Comparison of ENCODE assay signal across 8 cellular contexts in genomic region chr9:72315089-72315509, GRCh38. TPM values are rescaled to one million over a fixed set of nuclear protein-coding genes. Genes with fewer than 3 reads are reported as not detected.
DNase-seq lines count a peak whose midpoint lies in the region; ATAC-seq and TF ChIP-seq lines count a peak whose summit lies in the region.

No MANE protein-coding gene starts in this region.

- peak overlapping the region; percentile 68 for H3K27ac Mint-ChIP-seq in mesothelial cell of epicardium
- no peak overlapping the region for H3K27ac Mint-ChIP-seq in natural killer cell treated with Interleukin-12 subunit alpha and Interleukin-12 subunit beta and Interleukin-15 and Interleukin-18, amount 100 ng/mL, for 72 hours
- no peak overlapping the region for H3K27ac Mint-ChIP-seq in activated T-cell treated with anti-CD3 and anti-CD28 coated beads, Interleukin-2, amount 50 U/mL, for 72 hours

- WGBS in urinary bladder: 6% methylated on average over 5 of the region's 5 CpGs

- H3K4me1 ChIP-seq in urinary bladder (ENCODE audit: insufficient read depth): no peaks in the 10 kb centered on the region

- no peak for TF ChIP-seq CTCF in mesothelial cell of epicardium (IDR thresholded peaks at IDR 0.05; ENCODE audit: unreplicated experiment)

- no peak for ATAC-seq in natural killer cell treated with Interleukin-12 subunit alpha and Interleukin-12 subunit beta and Interleukin-15 and Interleukin-18, amount 100 ng/mL, for 72 hours
- no peak for ATAC-seq in activated T-cell treated with anti-CD3 and anti-CD28 coated beads, Interleukin-2, amount 50 U/mL, for 72 hours (replicated peaks in 1 of 2)

- H3K36me3 Mint-ChIP-seq in mesothelial cell of epicardium: no peaks in the 10 kb centered on the region
- H3K36me3 Mint-ChIP-seq in natural killer cell treated with Interleukin-12 subunit alpha and Interleukin-12 subunit beta and Interleukin-15 and Interleukin-18, amount 100 ng/mL, for 72 hours: no peaks in the 10 kb centered on the region
- no peaks in the 10 kb centered on the region for H3K36me3 Mint-ChIP-seq in activated T-cell treated with anti-CD3 and anti-CD28 coated beads, Interleukin-2, amount 50 U/mL, for 72 hours (ENCODE audit: insufficient read depth in 2 of 2)

- DNase-seq in NCI-H748 (lab: John Stamatoyannopoulos, UW; ENCODE audit: unreplicated experiment) (peak; percentile 6), NCI-H748 treated with DMSO at 0.1 percent for 48 hours (lab: John Stamatoyannopoulos, UW) (no peak), cerebellum (ENCODE audit: low spot score) (peak; percentile 53), mesothelial cell of epicardium (ENCODE audit: low spot score in 2 of 2, unreplicated experiment in 2 of 2) (peak in 1 of 2 experiments; percentile 44), GDM1 (lab: John Stamatoyannopoulos, UW) (no peak)
- no peak for DNase-seq in natural killer cell treated with Interleukin-12 subunit alpha and Interleukin-12 subunit beta and Interleukin-15 and Interleukin-18, amount 100 ng/mL, for 72 hours (ENCODE audit: low spot score)
- no peak for DNase-seq in activated T-cell treated with anti-CD3 and anti-CD28 coated beads, Interleukin-2, amount 50 U/mL, for 72 hours

- peak overlapping the region; percentile 74 for H3K27ac ChIP-seq in urinary bladder (ENCODE audit: low read depth)

- H3K4me3 Mint-ChIP-seq in mesothelial cell of epicardium: no peak overlapping the region
- H3K4me3 Mint-ChIP-seq in natural killer cell treated with Interleukin-12 subunit alpha and Interleukin-12 subunit beta and Interleukin-15 and Interleukin-18, amount 100 ng/mL, for 72 hours: no peak overlapping the region
- H3K4me3 Mint-ChIP-seq in activated T-cell treated with anti-CD3 and anti-CD28 coated beads, Interleukin-2, amount 50 U/mL, for 72 hours: no peak overlapping the region

- H3K4me3 ChIP-seq in urinary bladder (ENCODE audit: low read depth, low read length): no peak overlapping the region

- peaks cover 4% of the 10 kb centered on the region for H3K9me3 Mint-ChIP-seq in mesothelial cell of epicardium
- no peaks in the 10 kb centered on the region for H3K9me3 Mint-ChIP-seq in natural killer cell treated with Interleukin-12 subunit alpha and Interleukin-12 subunit beta and Interleukin-15 and Interleukin-18, amount 100 ng/mL, for 72 hours
- no peaks in the 10 kb centered on the region for H3K9me3 Mint-ChIP-seq in activated T-cell treated with anti-CD3 and anti-CD28 coated beads, Interleukin-2, amount 50 U/mL, for 72 hours

- H3K27me3 Mint-ChIP-seq in mesothelial cell of epicardium (ENCODE audit: low read depth): no peaks in the 10 kb centered on the region
- H3K27me3 Mint-ChIP-seq in natural killer cell treated with Interleukin-12 subunit alpha and Interleukin-12 subunit beta and Interleukin-15 and Interleukin-18, amount 100 ng/mL, for 72 hours: no peaks in the 10 kb centered on the region
- no peaks in the 10 kb centered on the region for H3K27me3 Mint-ChIP-seq in activated T-cell treated with anti-CD3 and anti-CD28 coated beads, Interleukin-2, amount 50 U/mL, for 72 hours (ENCODE audit: low read depth)

- peaks cover 19% of the 10 kb centered on the region for H3K4me1 Mint-ChIP-seq in mesothelial cell of epicardium
- peaks cover 4 to 8% of the 10 kb centered on the region in 2 donors for H3K4me1 Mint-ChIP-seq in natural killer cell treated with Interleukin-12 subunit alpha and Interleukin-12 subunit beta and Interleukin-15 and Interleukin-18, amount 100 ng/mL, for 72 hours (ENCODE audit: low read depth in 2 of 2)
- no peaks in the 10 kb centered on the region for H3K4me1 Mint-ChIP-seq in activated T-cell treated with anti-CD3 and anti-CD28 coated beads, Interleukin-2, amount 50 U/mL, for 72 hours (ENCODE audit: low read depth)

- H3K36me3 ChIP-seq in urinary bladder (ENCODE audit: insufficient read depth): no peaks in the 10 kb centered on the region

RNA-seq across cellular contexts. Expression of gene ZFAND5, which starts 49.9 kb away (rescaled TPM):
- total RNA-seq in cerebellum (205 TPM), mesothelial cell of epicardium (213 to 221 TPM (median 215 TPM) in 3 replicates), urinary bladder (174 TPM)
- polyA plus RNA-seq in urinary bladder: 214 TPM
- total RNA-seq in natural killer cell treated with Interleukin-12 subunit alpha and Interleukin-12 subunit beta and Interleukin-15 and Interleukin-18, amount 100 ng/mL, for 72 hours: 100 to 1,000 TPM; 102 to 115 TPM
- 100 to 1,000 TPM; 116 to 117 TPM for total RNA-seq in activated T-cell treated with anti-CD3 and anti-CD28 coated beads, Interleukin-2, amount 50 U/mL, for 72 hours

Comparison
In these comparisons a context has a peak if more than half of its experiments do, and no peak if none do; other contexts are left out.
1. DNase-seq: peak in NCI-H748 (single experiment) and cerebellum (single experiment); none in NCI-H748 treated with DMSO at 0.1 percent for 48 hours (single experiment), natural killer cell treated with Interleukin-12 subunit alpha and Interleukin-12 subunit beta and Interleukin-15 and Interleukin-18, amount 100 ng/mL, for 72 hours (single experiment), GDM1 (single experiment) and activated T-cell treated with anti-CD3 and anti-CD28 coated beads, Interleukin-2, amount 50 U/mL, for 72 hours (0 of 2).